In the genomic region with DNA sequence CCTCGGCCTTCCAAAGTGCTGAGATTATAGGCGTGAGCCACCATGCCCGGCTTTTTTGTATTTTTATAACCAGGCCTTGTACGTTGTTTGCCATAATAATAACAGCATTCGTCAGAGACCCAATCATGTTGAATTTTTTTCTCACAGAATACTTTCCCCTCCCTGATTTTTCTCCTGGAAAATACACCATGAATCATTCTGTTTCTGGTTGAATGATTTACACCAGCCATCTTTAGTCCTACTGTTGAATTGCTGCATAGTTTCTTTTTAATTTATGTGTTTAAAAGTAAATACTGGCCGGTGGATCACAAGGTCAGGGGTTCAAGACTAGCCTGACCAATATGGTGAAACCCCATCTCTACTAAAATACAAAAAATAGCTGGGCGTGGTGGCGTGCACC, we compare ENCODE assay signal across 17 cellular contexts. TPM values are rescaled to one million over a fixed set of nuclear protein-coding genes. Genes with fewer than 3 reads are reported as not detected.
DNase-seq lines count a peak whose midpoint lies in the region; ATAC-seq and TF ChIP-seq lines count a peak whose summit lies in the region.
"Had no signal": no experiment of that assay in that cellular context is flagged by ENCODE, and none has a peak within 500 bp of the region (broad histone marks: within the 10 kb centered on the region; RNA-seq: fewer than 3 reads in every experiment).

No MANE protein-coding gene starts in this region.

- no peak for TF ChIP-seq CTCF in Loucy (conservative IDR thresholded peaks at IDR 0.05; ENCODE audit: low read length)

- no peak overlapping the region for H3K4me3 Mint-ChIP-seq in activated CD8-positive, alpha-beta memory T cell treated with anti-CD3 and anti-CD28 coated beads, Interleukin-2, amount 10 ng/mL, durations not matched to agents 7 days and 5 days
- peak overlapping the region; percentile 93 for H3K4me3 Mint-ChIP-seq in central memory CD8-positive, alpha-beta T cell

- no peak overlapping the region for H4K8ac ChIP-seq in trophoblast cell (ENCODE audit: low read depth, low read length)

- H3K27me3 ChIP-seq in Loucy (ENCODE audit: insufficient read depth, low read length, poor library complexity, severe bottlenecking): no peaks in the 10 kb centered on the region
- H3K27me3 ChIP-seq in trophoblast cell (ENCODE audit: insufficient read depth, low read length): no peaks in the 10 kb centered on the region
- H3K27me3 ChIP-seq: esophagus muscularis mucosa, heart left ventricle, right atrium auricular region, SJCRH30 had no signal

- H3K9me3 ChIP-seq in Loucy (ENCODE audit: insufficient read depth, low read depth, low read length): no peaks in the 10 kb centered on the region
- no peaks in the 10 kb centered on the region for H3K9me3 ChIP-seq in trophoblast cell (ENCODE audit: insufficient read depth, low read depth, low read length)
- H3K9me3 ChIP-seq: A549, esophagus muscularis mucosa, heart left ventricle, right atrium auricular region, SJCRH30 had no signal

- peaks cover 71% of the 10 kb centered on the region for H3K79me2 ChIP-seq in Loucy (ENCODE audit: insufficient read depth, low read length)
- H3K79me2 ChIP-seq in trophoblast cell (ENCODE audit: control insufficient read depth, insufficient read depth, low read length, poor library complexity): peaks cover 5% of the 10 kb centered on the region

- no peaks in the 10 kb centered on the region for H3K27me3 Mint-ChIP-seq in activated CD8-positive, alpha-beta memory T cell treated with anti-CD3 and anti-CD28 coated beads, Interleukin-2, amount 10 ng/mL, durations not matched to agents 7 days and 5 days
- no peaks in the 10 kb centered on the region for H3K27me3 Mint-ChIP-seq in central memory CD8-positive, alpha-beta T cell

- H2BK12ac ChIP-seq in trophoblast cell (ENCODE audit: low read length): no peak overlapping the region

- peaks cover 49% of the 10 kb centered on the region for H4K20me1 ChIP-seq in Loucy (ENCODE audit: insufficient read depth, low read length, poor library complexity, severe bottlenecking)

- CTCF ChIA-PET in activated CD8-positive, alpha-beta memory T cell treated with anti-CD3 and anti-CD28 coated beads, Interleukin-2, amount 10 ng/mL, durations not matched to agents 7 days and 5 days (lab: Charles Lee): no interaction called here

- no peak overlapping the region for H3K14ac ChIP-seq in trophoblast cell (ENCODE audit: low read length)

- WGBS in trophoblast cell (ENCODE audit: extremely low coverage, insufficient coverage, insufficient read length): no CpG with 5 or more reads among the region's 8 CpGs

- DNase-seq in activated CD8-positive, alpha-beta memory T cell treated with anti-CD3 and anti-CD28 coated beads, Interleukin-2, amount 10 ng/mL, durations not matched to agents 7 days and 5 days: no peak
- no peak for DNase-seq in activated CD8-positive, alpha-beta memory T cell treated with anti-CD3 and anti-CD28 coated beads for 24 hours
- no peak for DNase-seq in central memory CD8-positive, alpha-beta T cell (ENCODE audit: low spot score in 2 of 2)
- DNase-seq in trophoblast cell: no peak
- DNase-seq in DMS53 (lab: John Stamatoyannopoulos, UW): no peak
- no peak for DNase-seq in NCI-H2107 (lab: John Stamatoyannopoulos, UW)
- DNase-seq: activated CD8-positive, alpha-beta memory T cell treated with anti-CD3 and anti-CD28 coated beads, Interleukin-2, amount 50 U/mL, for 4 hours; heart left ventricle; NCI-H2171 treated with DMSO at 0.1 percent for 48 hours; NK-92 treated with Interleukin-12 subunit alpha and Interleukin-12 subunit beta, amount 100 ng/mL, for 24 hours; SJCRH30; stimulated activated CD4-positive, alpha-beta T cell treated with anti-CD3 and anti-CD28 coated beads, Interleukin-4, amount 100 ng/mL, for 1 hour had no signal

- no peak overlapping the region for H3K18ac ChIP-seq in trophoblast cell (ENCODE audit: low read length)

- peaks cover 13% of the 10 kb centered on the region for H3K79me1 ChIP-seq in trophoblast cell (ENCODE audit: low read length)

- peaks cover 3% of the 10 kb centered on the region for H3K4me1 ChIP-seq in Loucy (ENCODE audit: insufficient read depth, low read length, poor library complexity, severe bottlenecking)
- H3K4me1 ChIP-seq in trophoblast cell (ENCODE audit: control insufficient read depth in 1 of 2, insufficient read depth in 2 of 2, low read length in 2 of 2): peaks cover 4 to 7% of the 10 kb centered on the region in 2 experiments

- H3K36me3 Mint-ChIP-seq in activated CD8-positive, alpha-beta memory T cell treated with anti-CD3 and anti-CD28 coated beads, Interleukin-2, amount 10 ng/mL, durations not matched to agents 7 days and 5 days: peaks cover 52% of the 10 kb centered on the region
- peaks cover 59% of the 10 kb centered on the region for H3K36me3 Mint-ChIP-seq in central memory CD8-positive, alpha-beta T cell (ENCODE audit: insufficient read depth)

- peak overlapping the region; percentile 46 for H3K4me3 ChIP-seq in Loucy (ENCODE audit: low read length, poor library complexity, severe bottlenecking)
- H3K4me3 ChIP-seq in trophoblast cell (ENCODE audit: low read depth, low read length): no peak overlapping the region
- H3K4me3 ChIP-seq: A549, esophagus muscularis mucosa, right atrium auricular region, SJCRH30 had no signal

- H3K36me3 ChIP-seq in Loucy (ENCODE audit: insufficient read depth, low read length) (peaks cover 19% of the 10 kb centered on the region; the same call in 1 of the 2 replicates), trophoblast cell (ENCODE audit: control insufficient read depth in 1 of 2, insufficient read depth in 2 of 2, low read length in 2 of 2) (peaks cover 15 to 17% of the 10 kb centered on the region in 2 experiments)

- H2BK5ac ChIP-seq in trophoblast cell (ENCODE audit: low read depth, low read length, poor library complexity): no peak overlapping the region

- no peaks in the 10 kb centered on the region for H3K9me3 Mint-ChIP-seq in activated CD8-positive, alpha-beta memory T cell treated with anti-CD3 and anti-CD28 coated beads, Interleukin-2, amount 10 ng/mL, durations not matched to agents 7 days and 5 days (ENCODE audit: low read depth)
- H3K9me3 Mint-ChIP-seq in central memory CD8-positive, alpha-beta T cell: no peaks in the 10 kb centered on the region

- no peak overlapping the region for H3K23ac ChIP-seq in trophoblast cell (ENCODE audit: low read length)

- H2BK120ac ChIP-seq in trophoblast cell (ENCODE audit: insufficient read depth, low read length, poor library complexity): no peak overlapping the region

- no peak overlapping the region for H2AFZ ChIP-seq in Loucy (ENCODE audit: low read length)
- H2AFZ ChIP-seq in trophoblast cell (ENCODE audit: insufficient read depth, low read length, poor library complexity): no peak overlapping the region

- H3K27ac Mint-ChIP-seq in activated CD8-positive, alpha-beta memory T cell treated with anti-CD3 and anti-CD28 coated beads, Interleukin-2, amount 10 ng/mL, durations not matched to agents 7 days and 5 days: peak overlapping the region; percentile 28
- H3K27ac Mint-ChIP-seq in central memory CD8-positive, alpha-beta T cell (ENCODE audit: low read depth): peak overlapping the region; percentile 76

- no peak for ATAC-seq in activated CD8-positive, alpha-beta memory T cell treated with anti-CD3 and anti-CD28 coated beads, Interleukin-2, amount 10 ng/mL, durations not matched to agents 7 days and 5 days
- no peak for ATAC-seq in central memory CD8-positive, alpha-beta T cell (replicated peaks; ENCODE audit: extremely low read depth, poor library complexity, severe bottlenecking)
- ATAC-seq in GM18519 (IDR thresholded peaks at IDR 0.05; ENCODE audit: low FRiP score, unreplicated experiment): no peak
- ATAC-seq: A549, heart left ventricle had no signal

- no peak overlapping the region for H4K12ac ChIP-seq in trophoblast cell (ENCODE audit: low read depth, low read length)

- H3K9ac ChIP-seq in Loucy (ENCODE audit: low read depth, low read length, poor library complexity, severe bottlenecking) (peak overlapping the region; percentile 32), trophoblast cell (ENCODE audit: low read length) (no peak overlapping the region)

- H3F3A ChIP-seq in Loucy (ENCODE audit: low read depth): no peaks in the 10 kb centered on the region

- no peak overlapping the region for H2AK5ac ChIP-seq in trophoblast cell (ENCODE audit: low read length)

- H3K27ac ChIP-seq in trophoblast cell (ENCODE audit: low read depth, low read length): no peak overlapping the region
- H3K27ac ChIP-seq: A549, right atrium auricular region, SJCRH30 had no signal

- H4K91ac ChIP-seq in trophoblast cell (ENCODE audit: low read depth, low read length): no peak overlapping the region

- peaks cover 43% of the 10 kb centered on the region for H3K4me1 Mint-ChIP-seq in activated CD8-positive, alpha-beta memory T cell treated with anti-CD3 and anti-CD28 coated beads, Interleukin-2, amount 10 ng/mL, durations not matched to agents 7 days and 5 days
- peaks cover 52% of the 10 kb centered on the region for H3K4me1 Mint-ChIP-seq in central memory CD8-positive, alpha-beta T cell

- H3K9me2 ChIP-seq in Loucy (replicated peaks; ENCODE audit: low read depth, low read length): no peaks in the 10 kb centered on the region

- peak overlapping the region; percentile 13 for H3K4ac ChIP-seq in trophoblast cell (ENCODE audit: low read depth, low read length)

- H3K4me2 ChIP-seq in Loucy (ENCODE audit: low read depth, low read length, poor library complexity, severe bottlenecking) (peak overlapping the region; percentile 88), trophoblast cell (ENCODE audit: low read length) (no peak overlapping the region)

RNA-seq across cellular contexts. Expression of a gene that starts 3.5 kb away (rescaled TPM):
- 10 to 100 TPM; 61.6 to 62.4 TPM for total RNA-seq in activated CD8-positive, alpha-beta memory T cell treated with anti-CD3 and anti-CD28 coated beads, Interleukin-2, amount 10 ng/mL, durations not matched to agents 7 days and 5 days
- 29.6 and 30.5 TPM in 2 replicates for polyA plus RNA-seq in trophoblast cell (2013)

RNA-seq across cellular contexts. Expression of a gene that starts 11.5 kb away (rescaled TPM):
- not detected for total RNA-seq in activated CD8-positive, alpha-beta memory T cell treated with anti-CD3 and anti-CD28 coated beads, Interleukin-2, amount 10 ng/mL, durations not matched to agents 7 days and 5 days
- polyA plus RNA-seq in trophoblast cell (2013): 1.6 and 2.0 TPM in 2 replicates
